10 cellular contexts compared by ENCODE assay signal in the genomic region with DNA sequence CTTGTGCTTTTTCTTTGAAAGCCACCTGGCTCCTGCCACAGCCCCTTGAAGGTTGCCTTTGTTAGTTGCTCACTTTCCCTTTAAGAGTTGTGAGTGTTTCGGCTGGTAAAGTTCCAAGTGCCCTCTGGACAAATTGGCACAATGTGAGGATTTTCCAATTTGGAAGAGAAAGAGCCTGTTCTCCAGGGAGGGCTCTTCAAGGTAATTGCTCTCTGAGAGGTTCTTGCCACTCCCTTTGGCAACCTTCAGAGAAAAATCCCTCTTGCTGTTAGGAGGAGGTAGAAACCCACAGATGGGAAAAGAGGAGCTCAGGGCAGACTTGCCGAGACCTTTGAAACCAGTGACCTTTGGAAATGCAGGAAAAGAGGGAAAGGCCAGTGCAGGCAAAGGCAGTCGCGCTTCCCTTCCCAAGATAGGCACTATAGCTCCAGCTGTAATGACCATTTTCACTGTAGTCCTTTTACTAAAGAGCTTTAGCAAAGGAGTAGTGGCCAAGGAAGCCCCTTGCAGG. TPM values are rescaled to one million over a fixed set of nuclear protein-coding genes. Genes with fewer than 3 reads are reported as not detected.
DNase-seq lines count a peak whose midpoint lies in the region; ATAC-seq lines count a peak whose summit lies in the region.
"Had no signal": no experiment of that assay in that cellular context is flagged by ENCODE, and none has a peak within 500 bp of the region (broad histone marks: within the 10 kb centered on the region; RNA-seq: fewer than 3 reads in every experiment).

No MANE protein-coding gene starts in this region.

- H3K4me1 Mint-ChIP-seq in activated T-cell treated with anti-CD3 and anti-CD28 coated beads, Interleukin-2, amount 50 U/mL, for 4 hours (ENCODE audit: low read depth) = no peaks in the 10 kb centered on the region
- H3K4me1 Mint-ChIP-seq: activated naive CD8-positive, alpha-beta T cell treated with anti-CD3 and anti-CD28 coated beads for 36 hours had no signal

- peaks cover 29% of the 10 kb centered on the region for H3K27me3 Mint-ChIP-seq in activated T-cell treated with anti-CD3 and anti-CD28 coated beads, Interleukin-2, amount 50 U/mL, for 4 hours (ENCODE audit: low read depth)

- H3K9me3 Mint-ChIP-seq in activated T-cell treated with anti-CD3 and anti-CD28 coated beads, Interleukin-2, amount 50 U/mL, for 4 hours = no peaks in the 10 kb centered on the region
- H3K9me3 Mint-ChIP-seq: activated naive CD8-positive, alpha-beta T cell treated with anti-CD3 and anti-CD28 coated beads for 36 hours had no signal

- ATAC-seq in left cardiac atrium = peak; percentile 45 to 53
- ATAC-seq in sciatic nerve = peak; percentile 21
- ATAC-seq in GM18520 (IDR thresholded peaks at IDR 0.05; ENCODE audit: unreplicated experiment) = no peak
- ATAC-seq in activated T-cell treated with anti-CD3 and anti-CD28 coated beads, Interleukin-2, amount 50 U/mL, for 4 hours = no peak
- no peak for ATAC-seq in GM18873 (IDR thresholded peaks at IDR 0.05; ENCODE audit: low FRiP score, unreplicated experiment)

- H3K4me3 Mint-ChIP-seq in activated T-cell treated with anti-CD3 and anti-CD28 coated beads, Interleukin-2, amount 50 U/mL, for 4 hours = no peak overlapping the region
- H3K4me3 Mint-ChIP-seq: activated naive CD8-positive, alpha-beta T cell treated with anti-CD3 and anti-CD28 coated beads for 36 hours had no signal

- DNase-seq in NCI-H1092 (lab: John Stamatoyannopoulos, UW) (peak; percentile 76), NCI-H69 (lab: John Stamatoyannopoulos, UW) (peak; percentile 94), left cardiac atrium (peak; percentile 27), sciatic nerve (ENCODE audit: low spot score) (no peak), NCI-H146 (lab: John Stamatoyannopoulos, UW) (no peak)
- no peak for DNase-seq in activated T-cell treated with anti-CD3 and anti-CD28 coated beads, Interleukin-2, amount 50 U/mL, for 4 hours
- DNase-seq: activated CD4-positive, alpha-beta T cell treated with anti-CD3 and anti-CD28 coated beads, Interleukin-2, amount 50 U/mL, for 1 hour; activated naive CD8-positive, alpha-beta T cell treated with anti-CD3 and anti-CD28 coated beads for 36 hours had no signal

- intact Hi-C loops in left cardiac atrium (cut with DNase I) = loop anchor here in 1 of 2 donors (10.0 kb wide), 1 partner anchor 49 kb away; the partner anchor contains the start of gene AKAP1
- intact Hi-C loops in sciatic nerve (cut with DNase I) = no loop called here

- H3K36me3 Mint-ChIP-seq in activated T-cell treated with anti-CD3 and anti-CD28 coated beads, Interleukin-2, amount 50 U/mL, for 4 hours (ENCODE audit: insufficient read depth) = no peaks in the 10 kb centered on the region
- H3K36me3 Mint-ChIP-seq: activated naive CD8-positive, alpha-beta T cell treated with anti-CD3 and anti-CD28 coated beads for 36 hours had no signal

RNA-seq across cellular contexts. Expression of gene AKAP1, which starts 49.0 kb away (rescaled TPM):
- total RNA-seq in left cardiac atrium (100 to 1,000 TPM in 1 of 2 donors, 10 to 100 TPM in 1; 86.3 to 131 TPM), sciatic nerve (25.3 TPM)
- total RNA-seq in activated T-cell treated with anti-CD3 and anti-CD28 coated beads, Interleukin-2, amount 50 U/mL, for 4 hours = 10 to 100 TPM; 59.6 to 64.3 (median 60.2) TPM

RNA-seq across cellular contexts. Expression of gene SCPEP1, which starts 58.1 kb away (rescaled TPM):
- total RNA-seq in left cardiac atrium (10 to 100 TPM; 46.2 to 52.1 TPM), sciatic nerve (51.8 TPM)
- total RNA-seq in activated T-cell treated with anti-CD3 and anti-CD28 coated beads, Interleukin-2, amount 50 U/mL, for 4 hours = 10 to 100 TPM; 10.8 to 17.6 (median 14.1) TPM

Comparison
In these comparisons a context has a peak if more than half of its experiments do, and no peak if none do; other contexts are left out.
1. DNase-seq: peak in NCI-H1092 (single experiment), NCI-H69 (single experiment) and left cardiac atrium (single experiment); none in sciatic nerve (single experiment), activated T-cell treated with anti-CD3 and anti-CD28 coated beads, Interleukin-2, amount 50 U/mL, for 4 hours (single experiment) and NCI-H146 (single experiment).
2. ATAC-seq: peak in left cardiac atrium (2 of 2) and sciatic nerve (single experiment); none in GM18520 (single experiment), activated T-cell treated with anti-CD3 and anti-CD28 coated beads, Interleukin-2, amount 50 U/mL, for 4 hours (0 of 2) and GM18873 (single experiment).